Comparison of ENCODE assay signal across 3 cellular contexts in genomic region chrX:107207943-107208342, GRCh38.
TF ChIP-seq lines count a peak whose summit lies in the region.

No MANE protein-coding gene starts in this region.

TF ChIP-seq in HepG2, 621 proteins besides CTCF, POLR2A, EP300 and RAD21:
- TF ChIP-seq MAFK (conservative IDR thresholded peaks at IDR 0.05 in 1 of 2, IDR thresholded peaks at IDR 0.05 in 1 of 2; ENCODE audit: low read length in 2 of 2) (peak; percentile 82 to 94), TSC22D2 (CRISPR knock-in tag; IDR thresholded peaks at IDR 0.05; ENCODE audit: borderline replicate concordance) (no peak), MAFF (IDR thresholded peaks at IDR 0.05; ENCODE audit: low read depth, low read length) (peak; percentile 90)

TF ChIP-seq in K562, 482 proteins besides CTCF, POLR2A, EP300 and RAD21:
- TF ChIP-seq RBM25 (IDR thresholded peaks at IDR 0.05; ENCODE audit: low read depth, low read length, severe bottlenecking) (no peak), ZNF778 (CRISPR knock-in tag; IDR thresholded peaks at IDR 0.05) (no peak), ZNF316 (IDR thresholded peaks at IDR 0.05) (peak; percentile 88), RBM39 (optimal IDR thresholded peaks at IDR 0.05; ENCODE audit: low read depth, low read length) (no peak), ZNF609 (CRISPR knock-in tag; IDR thresholded peaks at IDR 0.05; ENCODE audit: borderline replicate concordance) (no peak), E2F4 (CRISPR knock-in tag; IDR thresholded peaks at IDR 0.05; ENCODE audit: low read depth) (no peak), MAFG (tag; conservative IDR thresholded peaks at IDR 0.05) (peak; percentile 65), MAFF (IDR thresholded peaks at IDR 0.05; ENCODE audit: low read length) (peak; percentile 88), DIDO1 (tag; IDR thresholded peaks at IDR 0.05; ENCODE audit: low read depth) (no peak), C11orf30 (IDR thresholded peaks at IDR 0.05; ENCODE audit: low read depth) (peak; percentile 76; the same call in 1 of the 2 replicates), GTF2E2 (tag; IDR thresholded peaks at IDR 0.05) (no peak), ELF4 (CRISPR knock-in tag; IDR thresholded peaks at IDR 0.05) (no peak), MAFK (IDR thresholded peaks at IDR 0.05; ENCODE audit: low read length) (peak; percentile 94)
TF ChIP-seq in K562: peak in this region for 5.

TF ChIP-seq in endothelial cell of umbilical vein, 7 proteins besides CTCF, POLR2A, EP300 and RAD21:
- no peak for TF ChIP-seq JUN (IDR thresholded peaks at IDR 0.05; ENCODE audit: borderline replicate concordance, insufficient read depth, insufficient read length, low read depth)
- TF ChIP-seq MAX (IDR thresholded peaks at IDR 0.05; ENCODE audit: insufficient read depth, insufficient read length) = no peak
- TF ChIP-seq MYC (IDR thresholded peaks at IDR 0.05; ENCODE audit: low read depth, low read length) = no peak
- no peak for TF ChIP-seq GATA2 (IDR thresholded peaks at IDR 0.05; ENCODE audit: insufficient read depth, insufficient read length, low read depth, low read length)
- no peak for TF ChIP-seq FOS (IDR thresholded peaks at IDR 0.05; ENCODE audit: borderline replicate concordance, insufficient read depth, low read length)
- TF ChIP-seq EZH2 (IDR thresholded peaks at IDR 0.05; ENCODE audit: borderline replicate concordance, low read depth, low read length, severe bottlenecking) = no peak
- TF ChIP-seq POLR2AphosphoS5 (IDR thresholded peaks at IDR 0.05; ENCODE audit: insufficient read depth, low read depth, low read length) = no peak
TF ChIP-seq in endothelial cell of umbilical vein: peak in this region for 0.
